ENCODE assay signal across 9 cellular contexts in the genomic region with DNA sequence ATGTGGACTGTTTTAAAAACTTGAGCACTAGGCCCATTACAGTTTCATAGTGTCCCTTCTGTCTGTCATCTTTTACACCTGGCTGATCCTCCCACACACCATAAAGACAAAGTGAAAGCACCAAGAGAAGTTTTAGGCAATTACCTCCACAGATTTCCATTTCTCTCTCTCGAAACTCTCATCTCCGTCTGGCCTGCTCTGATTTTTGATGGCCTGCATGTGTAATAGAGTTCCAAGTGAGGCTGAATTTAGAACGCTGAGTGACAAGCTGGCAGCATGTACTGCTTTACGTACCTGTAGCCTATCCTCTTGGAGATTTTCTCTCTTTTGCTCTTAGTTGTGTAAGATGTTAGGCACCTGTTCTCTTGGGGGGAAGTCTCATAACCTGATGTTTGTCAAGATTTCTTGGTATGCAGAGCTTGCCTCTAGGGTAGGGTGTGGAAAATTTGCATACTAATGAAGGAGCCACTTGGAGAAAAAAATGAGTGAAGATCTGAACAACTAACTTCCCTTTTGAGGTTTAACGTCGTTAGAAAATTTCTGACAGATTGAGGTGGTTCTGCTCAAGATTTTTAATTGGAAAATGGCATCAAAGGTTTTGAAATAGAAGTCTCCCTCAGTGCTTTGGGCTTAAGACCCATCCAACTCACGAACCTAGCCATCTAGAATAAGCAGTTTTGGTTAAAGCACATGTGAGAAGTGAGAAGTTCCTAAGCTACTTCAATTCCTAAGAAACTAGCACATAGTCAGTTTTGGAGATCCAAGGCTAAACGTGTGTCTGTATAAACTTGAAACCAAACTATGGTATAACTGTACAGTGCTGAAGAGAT. TPM values are rescaled to one million over a fixed set of nuclear protein-coding genes. Genes with fewer than 3 reads are reported as not detected.
DNase-seq lines count a peak whose midpoint lies in the region; ATAC-seq and TF ChIP-seq lines count a peak whose summit lies in the region.
"Had no signal": no experiment of that assay in that cellular context is flagged by ENCODE, and none has a peak within 500 bp of the region (broad histone marks: within the 10 kb centered on the region; RNA-seq: fewer than 3 reads in every experiment).

No MANE protein-coding gene starts in this region.

- H3K4me1 Mint-ChIP-seq in stimulated activated memory B cell treated with anti-CD40 and anti-IgM and Interleukin-4, amounts not matched to agents 10 μg/mL and 1 μg/mL and 100 μg/mL, for 72 hours: peaks cover 30% of the 10 kb centered on the region

- H3K36me3 Mint-ChIP-seq in stimulated activated memory B cell treated with anti-CD40 and anti-IgM and Interleukin-4, amounts not matched to agents 10 μg/mL and 1 μg/mL and 100 μg/mL, for 72 hours: peaks cover 6% of the 10 kb centered on the region

- no peaks in the 10 kb centered on the region for H3K4me1 ChIP-seq in breast epithelium
- H3K4me1 ChIP-seq in BE2C: no peaks in the 10 kb centered on the region
- H3K4me1 ChIP-seq: heart left ventricle had no signal

- peaks cover 4% of the 10 kb centered on the region for H3K9me3 Mint-ChIP-seq in stimulated activated memory B cell treated with anti-CD40 and anti-IgM and Interleukin-4, amounts not matched to agents 10 μg/mL and 1 μg/mL and 100 μg/mL, for 72 hours

- H3K27ac Mint-ChIP-seq in stimulated activated memory B cell treated with anti-CD40 and anti-IgM and Interleukin-4, amounts not matched to agents 10 μg/mL and 1 μg/mL and 100 μg/mL, for 72 hours: peak overlapping the region; percentile 97

- H3K4me3 ChIP-seq in breast epithelium (no peak overlapping the region), BE2C (ENCODE audit: low read depth, low read length) (no peak overlapping the region)
- H3K4me3 ChIP-seq: heart left ventricle had no signal

- peak; percentile 81 for ATAC-seq in HG02852 (IDR thresholded peaks at IDR 0.05; ENCODE audit: unreplicated experiment)
- peak; percentile 93 for ATAC-seq in stimulated activated memory B cell treated with anti-CD40 and anti-IgM and Interleukin-4, amounts not matched to agents 10 μg/mL and 1 μg/mL and 100 μg/mL, for 72 hours

- H3K27me3 ChIP-seq in breast epithelium (no peaks in the 10 kb centered on the region), BE2C (no peaks in the 10 kb centered on the region)
- H3K27me3 ChIP-seq: heart left ventricle had no signal

- H3K9me3 ChIP-seq in breast epithelium: peaks cover 0 to 8% of the 10 kb centered on the region in 2 donors
- H3K9me3 ChIP-seq in BE2C: no peaks in the 10 kb centered on the region; the same call in 1 of the 2 replicates

- H3K27me3 Mint-ChIP-seq in stimulated activated memory B cell treated with anti-CD40 and anti-IgM and Interleukin-4, amounts not matched to agents 10 μg/mL and 1 μg/mL and 100 μg/mL, for 72 hours: no peaks in the 10 kb centered on the region

- intact Hi-C loops in breast epithelium (cut with DNase I; ENCODE audit: low total_unique reads): no loop called here

- TF ChIP-seq POLR2A in breast epithelium (IDR thresholded peaks at IDR 0.05): no peak

- in situ Hi-C loops in T47D (cut with HindIII; ENCODE audit: low pct_unique_long_range_greater_than_20kb, low sequenced_read_pairs): no loop called here

- H3K36me3 ChIP-seq in breast epithelium (no peaks in the 10 kb centered on the region), BE2C (no peaks in the 10 kb centered on the region)
- H3K36me3 ChIP-seq: heart left ventricle had no signal

- TF ChIP-seq CTCF in breast epithelium (IDR thresholded peaks at IDR 0.05) (no peak), BE2C (IDR thresholded peaks at IDR 0.05; ENCODE audit: low read depth, low read length) (no peak)

- peak overlapping the region; percentile 78 for H3K4me3 Mint-ChIP-seq in stimulated activated memory B cell treated with anti-CD40 and anti-IgM and Interleukin-4, amounts not matched to agents 10 μg/mL and 1 μg/mL and 100 μg/mL, for 72 hours

- no peak overlapping the region for H3K27ac ChIP-seq in breast epithelium
- H3K27ac ChIP-seq: heart left ventricle had no signal

- DNase-seq in T47D (ENCODE audit: low read depth in 1 of 2, low spot score in 1 of 2) (peak; percentile 1 to 22), breast epithelium (ENCODE audit: low spot score in 2 of 2) (no peak), NOMO-1 (lab: John Stamatoyannopoulos, UW; ENCODE audit: unreplicated experiment in 2 of 2) (peak; percentile 71 to 81), NCI-H345 (lab: John Stamatoyannopoulos, UW) (no peak), BE2C (no peak)
- DNase-seq in activated CD8-positive, alpha-beta memory T cell treated with anti-CD3 and anti-CD28 coated beads for 24 hours: no peak
- DNase-seq: heart left ventricle had no signal

RNA-seq across cellular contexts. Expression of a gene that starts 57.6 kb away (rescaled TPM):
- total RNA-seq in breast epithelium: 10 to 100 TPM; 31.1 to 55.8 (median 33.8) TPM
- polyA plus RNA-seq in BE2C (2012; ENCODE audit: insufficient read depth, insufficient read length, low read depth): 28.3 TPM

Comparison
In these comparisons a context has a peak if more than half of its experiments do, and no peak if none do; other contexts are left out.
1. DNase-seq: peak in T47D (2 of 2) and NOMO-1 (2 of 2); none in breast epithelium (0 of 2), NCI-H345 (single experiment), activated CD8-positive, alpha-beta memory T cell treated with anti-CD3 and anti-CD28 coated beads for 24 hours (single experiment) and BE2C (single experiment).